In genomic region chr12:2003676-2004112, GRCh38 we compare ENCODE assay signal across 8 cellular contexts. TPM values are rescaled to one million over a fixed set of nuclear protein-coding genes. Genes with fewer than 3 reads are reported as not detected.
DNase-seq lines count a peak whose midpoint lies in the region; ATAC-seq, FAIRE-seq and TF ChIP-seq lines count a peak whose summit lies in the region.

No MANE protein-coding gene starts in this region.

- CTCF ChIA-PET in HEK293 (lab: Yijun Ruan, JAX) (interaction anchor here (1.4 kb wide), 1 partner anchor 31 kb away, joined by 6 read pairs; no protein-coding TSS in a partner anchor), endothelial cell of umbilical vein (lab: Charles Lee) (interaction anchor here (0.9 to 1.9 kb wide), 6 partner anchors 10 to 213 kb away, joined by 3 to 8 read pairs (median 4); no protein-coding TSS in a partner anchor)

- H3K9me3 ChIP-seq in HEK293 (ENCODE audit: control insufficient read depth, insufficient read depth, low read depth, low read length) = no peaks in the 10 kb centered on the region
- no peaks in the 10 kb centered on the region; the same call in 1 of the 2 replicates for H3K9me3 ChIP-seq in SJCRH30 (replicated peaks)
- H3K9me3 ChIP-seq in endothelial cell of umbilical vein (replicated peaks; ENCODE audit: control insufficient read depth, insufficient read depth, low read length) = no peaks in the 10 kb centered on the region

- H3K27ac Mint-ChIP-seq in natural killer cell treated with Interleukin-12 subunit alpha and Interleukin-12 subunit beta and Interleukin-15 and Interleukin-18, amount 100 ng/mL, for 72 hours = peak overlapping the region; percentile 96 to 97

- intact Hi-C loops in endothelial cell of umbilical vein (cut with micrococcal nuclease) = loop anchor here (1.0 kb wide), 2 partner anchors 32 to 207 kb away; no protein-coding TSS in a partner anchor

- H3K79me2 ChIP-seq in endothelial cell of umbilical vein (ENCODE audit: control insufficient read depth, insufficient read depth, low read length) = peaks cover 18% of the 10 kb centered on the region

- no peak for FAIRE-seq in endothelial cell of umbilical vein (lab: Jason Lieb, UNC)

- POLR2A ChIA-PET in HEK293 (lab: Yijun Ruan, JAX) = interaction anchor here (0.6 to 1.2 kb wide), 2 partner anchors 22 to 446 kb away, joined by 3 read pairs; no protein-coding TSS in a partner anchor
- POLR2A ChIA-PET in endothelial cell of umbilical vein (lab: Charles Lee) = no interaction called here

- H4K20me1 ChIP-seq in endothelial cell of umbilical vein (replicated peaks; ENCODE audit: control insufficient read depth, extremely low read depth, insufficient read depth, low read length) = peaks cover 2% of the 10 kb centered on the region

- peaks cover 15 to 29% of the 10 kb centered on the region in 2 donors for H3K4me1 Mint-ChIP-seq in natural killer cell treated with Interleukin-12 subunit alpha and Interleukin-12 subunit beta and Interleukin-15 and Interleukin-18, amount 100 ng/mL, for 72 hours (ENCODE audit: low read depth in 2 of 2)

- H3K36me3 Mint-ChIP-seq in natural killer cell treated with Interleukin-12 subunit alpha and Interleukin-12 subunit beta and Interleukin-15 and Interleukin-18, amount 100 ng/mL, for 72 hours = peaks cover 11% of the 10 kb centered on the region

- peak overlapping the region; percentile 92 for H3K4me2 ChIP-seq in endothelial cell of umbilical vein (ENCODE audit: insufficient read depth, low read length)

- H3K9me1 ChIP-seq in endothelial cell of umbilical vein (replicated peaks; ENCODE audit: control insufficient read depth, extremely low read depth, insufficient read depth, low read length) = no peaks in the 10 kb centered on the region

- peak overlapping the region; percentile 84 for H2AFZ ChIP-seq in endothelial cell of umbilical vein (ENCODE audit: low read depth, low read length)

- no peak for TF ChIP-seq POLR2A in endothelial cell of umbilical vein (IDR thresholded peaks at IDR 0.05; ENCODE audit: low read depth, low read length)

- no peaks in the 10 kb centered on the region for H3K36me3 ChIP-seq in HEK293 (ENCODE audit: control insufficient read depth in 2 of 2, insufficient read depth in 1 of 2, low read length in 2 of 2)
- H3K36me3 ChIP-seq in SJCRH30 = no peaks in the 10 kb centered on the region
- H3K36me3 ChIP-seq in endothelial cell of umbilical vein (ENCODE audit: control insufficient read depth in 2 of 2, extremely low read depth in 1 of 2, insufficient read depth in 2 of 2, low read length in 2 of 2) = no peaks in the 10 kb centered on the region

- TF ChIP-seq CTCF in GM12865 (IDR thresholded peaks at IDR 0.05; ENCODE audit: insufficient read depth, low read depth, low read length, missing control alignments) = no peak
- TF ChIP-seq CTCF in HEK293 (tag by site-specific recombination; IDR thresholded peaks at IDR 0.05) = no peak
- no peak for TF ChIP-seq CTCF in endothelial cell of umbilical vein (IDR thresholded peaks at IDR 0.05; ENCODE audit: extremely low read depth in 1 of 2, insufficient read depth in 1 of 2, low read depth in 1 of 2, low read length in 2 of 2)

- H3K4me3 ChIP-seq in GM12865 (ENCODE audit: low read depth, low read length) (peak overlapping the region; percentile 92), HEK293 (ENCODE audit: low read depth, low read length) (peak overlapping the region; percentile 75), SJCRH30 (peak overlapping the region; percentile 93), endothelial cell of umbilical vein (replicated peaks in 1 of 3; ENCODE audit: insufficient read depth in 1 of 3, low read depth in 1 of 3, low read length in 3 of 3) (peak overlapping the region; percentile 31 to 87 (median 82))

- dilution Hi-C loops in endothelial cell of umbilical vein (cut with MboI; ENCODE audit: extremely low pct_ligation_motif_present, low sequenced_read_pairs) = no loop called here

- H3K27me3 ChIP-seq in SJCRH30 (no peaks in the 10 kb centered on the region), endothelial cell of umbilical vein (ENCODE audit: control insufficient read depth in 2 of 2, insufficient read depth in 2 of 2, low read length in 2 of 2) (peaks cover 0 to 4% of the 10 kb centered on the region in 2 experiments)

- no peak for DNase-seq in GM12865 (ENCODE audit: low read depth)
- DNase-seq in SJCRH30 = no peak
- no peak for DNase-seq in endothelial cell of umbilical vein (ENCODE audit: low read depth, low spot score)
- DNase-seq in natural killer cell treated with Interleukin-12 subunit alpha and Interleukin-12 subunit beta and Interleukin-15 and Interleukin-18, amount 100 ng/mL, for 72 hours (ENCODE audit: low spot score) = no peak
- DNase-seq in ureter (ENCODE audit: low spot score) = no peak
- no peak for DNase-seq in DMS 273 treated with DMSO at 0.1 percent for 48 hours (lab: John Stamatoyannopoulos, UW)

- H3K9ac ChIP-seq in endothelial cell of umbilical vein (replicated peaks; ENCODE audit: extremely low read depth, insufficient read depth, low read length) = peak overlapping the region; percentile 74

- no peaks in the 10 kb centered on the region for H3K9me3 Mint-ChIP-seq in natural killer cell treated with Interleukin-12 subunit alpha and Interleukin-12 subunit beta and Interleukin-15 and Interleukin-18, amount 100 ng/mL, for 72 hours

- peak; percentile 1 to 52 for ATAC-seq in natural killer cell treated with Interleukin-12 subunit alpha and Interleukin-12 subunit beta and Interleukin-15 and Interleukin-18, amount 100 ng/mL, for 72 hours
- no peak for ATAC-seq in GM18861 (IDR thresholded peaks at IDR 0.05; ENCODE audit: unreplicated experiment)

- peak overlapping the region; percentile 100 for H3K4me3 Mint-ChIP-seq in natural killer cell treated with Interleukin-12 subunit alpha and Interleukin-12 subunit beta and Interleukin-15 and Interleukin-18, amount 100 ng/mL, for 72 hours

- H3K27me3 Mint-ChIP-seq in natural killer cell treated with Interleukin-12 subunit alpha and Interleukin-12 subunit beta and Interleukin-15 and Interleukin-18, amount 100 ng/mL, for 72 hours = no peaks in the 10 kb centered on the region

- H3K27ac ChIP-seq in HEK293 (ENCODE audit: extremely low read depth, low read depth, low read length) (peak overlapping the region; percentile 99), SJCRH30 (peak overlapping the region; percentile 83), endothelial cell of umbilical vein (ENCODE audit: insufficient read depth, low read depth, low read length) (peak overlapping the region; percentile 35)

- peaks cover 11% of the 10 kb centered on the region for H3K4me1 ChIP-seq in HEK293 (ENCODE audit: control insufficient read depth, insufficient read depth, low read length)
- peaks cover 6% of the 10 kb centered on the region; the same call in 1 of the 2 replicates for H3K4me1 ChIP-seq in SJCRH30
- H3K4me1 ChIP-seq in endothelial cell of umbilical vein (ENCODE audit: control insufficient read depth, extremely low read depth, insufficient read depth, low read length) = peaks cover 15% of the 10 kb centered on the region

- no TSS peak for BruUV-seq in endothelial cell of umbilical vein (replicated peaks; lab: Mats Ljungman, UMichigan)

TF ChIP-seq in HEK293, 187 proteins besides CTCF, POLR2A, EP300 and RAD21:
- TF ChIP-seq PRDM1 (tag by site-specific recombination; IDR thresholded peaks at IDR 0.05) (peak; percentile 65), ZNF433 (tag by site-specific recombination; IDR thresholded peaks at IDR 0.05; ENCODE audit: low read depth) (no peak), YY1 (tag by site-specific recombination; IDR thresholded peaks at IDR 0.05) (no peak), ZNF211 (tag by site-specific recombination; IDR thresholded peaks at IDR 0.05; ENCODE audit: low read depth) (no peak), GFI1B (tag by site-specific recombination; IDR thresholded peaks at IDR 0.05) (peak; percentile 7; the same call in 1 of the 2 replicates)

TF ChIP-seq in endothelial cell of umbilical vein, 7 proteins besides CTCF, POLR2A, EP300 and RAD21 (continues in another document):
- no peak for TF ChIP-seq POLR2AphosphoS5 (IDR thresholded peaks at IDR 0.05; ENCODE audit: insufficient read depth, low read depth, low read length)
- no peak for TF ChIP-seq FOS (IDR thresholded peaks at IDR 0.05; ENCODE audit: borderline replicate concordance, insufficient read depth, low read length)
- no peak for TF ChIP-seq MAX (IDR thresholded peaks at IDR 0.05; ENCODE audit: insufficient read depth, insufficient read length)
- TF ChIP-seq MYC (IDR thresholded peaks at IDR 0.05; ENCODE audit: low read depth, low read length) = no peak
- TF ChIP-seq JUN (IDR thresholded peaks at IDR 0.05; ENCODE audit: borderline replicate concordance, insufficient read depth, insufficient read length, low read depth) = no peak

RNA-seq across cellular contexts. Expression of gene DCP1B, which starts 0.6 kb away (rescaled TPM):
- 10.6 and 11.8 TPM in 2 replicates for total RNA-seq in SJCRH30 (2014; rRNA removed; shearing (Covaris generic))
- total RNA-seq in endothelial cell of umbilical vein = 10.6 and 11.2 TPM in 2 replicates
- 19.8 and 23.0 TPM in 2 replicates for polyA plus RNA-seq in endothelial cell of umbilical vein
- 21.6 and 24.1 TPM in 2 replicates for polyA plus RNA-seq in endothelial cell of umbilical vein (2011; cell fraction: cytosol; rRNA removed)
- 17.6 and 21.5 TPM in 2 replicates for polyA plus RNA-seq in endothelial cell of umbilical vein (2011; cell fraction: nucleus; rRNA removed)
- 11.0 and 14.1 TPM in 2 replicates for polyA plus RNA-seq in endothelial cell of umbilical vein (2012)
- 17.7 and 19.1 TPM in 2 replicates for polyA minus RNA-seq in endothelial cell of umbilical vein
- 3.1 TPM for polyA minus RNA-seq in endothelial cell of umbilical vein (2011; cell fraction: cytosol; rRNA and poly(A)+ RNA removed)
- polyA minus RNA-seq in endothelial cell of umbilical vein (2011; cell fraction: nucleus; rRNA and poly(A)+ RNA removed) = 11.4 and 11.6 TPM in 2 replicates
- total RNA-seq in natural killer cell treated with Interleukin-12 subunit alpha and Interleukin-12 subunit beta and Interleukin-15 and Interleukin-18, amount 100 ng/mL, for 72 hours = 10 to 100 TPM; 11.3 TPM
- total RNA-seq in ureter = 24.3 TPM

RNA-seq across cellular contexts. Expression of gene CACNA1C, which starts 49.1 kb away (rescaled TPM):
- not detected in 2 replicates for total RNA-seq in SJCRH30 (2014; rRNA removed; shearing (Covaris generic))
- not detected in 2 replicates for total RNA-seq in endothelial cell of umbilical vein
- not detected in 2 replicates for polyA plus RNA-seq in endothelial cell of umbilical vein
- not detected in 2 replicates for polyA plus RNA-seq in endothelial cell of umbilical vein (2011; cell fraction: cytosol; rRNA removed)
- not detected in 2 replicates for polyA plus RNA-seq in endothelial cell of umbilical vein (2011; cell fraction: nucleus; rRNA removed)
- not detected in 2 replicates for polyA plus RNA-seq in endothelial cell of umbilical vein (2012)
- polyA minus RNA-seq in endothelial cell of umbilical vein = not detected in 2 replicates
- not detected for polyA minus RNA-seq in endothelial cell of umbilical vein (2011; cell fraction: cytosol; rRNA and poly(A)+ RNA removed)
- not detected in 2 replicates for polyA minus RNA-seq in endothelial cell of umbilical vein (2011; cell fraction: nucleus; rRNA and poly(A)+ RNA removed)
- total RNA-seq in natural killer cell treated with Interleukin-12 subunit alpha and Interleukin-12 subunit beta and Interleukin-15 and Interleukin-18, amount 100 ng/mL, for 72 hours = under 1 TPM in 1 of 2 donors, not detected in 1; 0.06 TPM
- total RNA-seq in ureter = 30.1 TPM

Comparison
In these comparisons a context has a peak if more than half of its experiments do, and no peak if none do; other contexts are left out.
1. H3K27ac ChIP-seq: peak in every context shown above with its lines; median percentile 99 in HEK293; 83 in SJCRH30; 35 in endothelial cell of umbilical vein.
2. RNA of gene CACNA1C, which starts 49.1 kb away (total RNA-seq): 30.1 TPM in ureter (single experiment); 0.06 TPM in natural killer cell treated with Interleukin-12 subunit alpha and Interleukin-12 subunit beta and Interleukin-15 and Interleukin-18, amount 100 ng/mL, for 72 hours, not detected in SJCRH30 and not detected in endothelial cell of umbilical vein; every median in the first group is over 10 times any median in the second.
3. Peak in every context shown above with its lines, with median percentiles within 50 percentile points of each other: H3K4me3 ChIP-seq.